Comparison of ENCODE assay signal across 1 cellular context in the genomic region with DNA sequence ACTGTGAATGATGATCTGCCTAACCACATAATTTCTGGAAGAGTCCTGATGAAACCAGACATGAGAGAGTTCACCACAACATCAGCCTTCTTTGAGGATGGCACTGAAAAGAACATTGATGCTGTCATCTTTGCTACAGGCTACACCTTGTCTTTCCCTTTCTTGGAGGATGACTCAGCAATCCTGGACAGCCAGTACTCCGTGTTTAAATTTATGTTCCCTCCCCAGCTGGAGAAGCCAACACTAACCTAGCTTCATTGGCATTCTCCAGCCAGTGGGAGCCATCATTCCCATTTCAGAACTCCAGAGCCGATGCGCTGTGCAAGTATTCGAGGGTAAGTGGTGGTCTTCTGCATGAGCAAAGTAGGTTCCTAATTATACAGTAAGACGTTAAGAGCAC.
TF ChIP-seq lines count a peak whose summit lies in the region.

No MANE protein-coding gene starts in this region.

TF ChIP-seq in K562, 482 proteins besides CTCF, POLR2A, EP300 and RAD21 (continues in another document):
- TF ChIP-seq RCOR1 (IDR thresholded peaks at IDR 0.05; ENCODE audit: borderline replicate concordance in 1 of 2, low read depth in 2 of 2, low read length in 2 of 2) (peak in 1 of 2 experiments; percentile 39; a peak in 2 of 4 replicates), SMARCA4 (IDR thresholded peaks at IDR 0.05) (peak; percentile 84), HOXB6 (CRISPR knock-in tag; IDR thresholded peaks at IDR 0.05; ENCODE audit: borderline replicate concordance) (no peak), DACH1 (IDR thresholded peaks at IDR 0.05; ENCODE audit: partially characterized antibody) (peak; percentile 23), XRCC3 (IDR thresholded peaks at IDR 0.05) (no peak), XRCC4 (IDR thresholded peaks at IDR 0.05; ENCODE audit: extremely low read depth, insufficient read depth, insufficient read length) (no peak), JUNB (CRISPR knock-in tag; conservative IDR thresholded peaks at IDR 0.05) (peak; percentile 53; the same call in 1 of the 2 replicates), NCOA2 (IDR thresholded peaks at IDR 0.05; ENCODE audit: partially characterized antibody in 2 of 2) (no peak), NFE2L1 (tag; IDR thresholded peaks at IDR 0.05; ENCODE audit: borderline replicate concordance, low read depth) (peak; percentile 98), KAT7 (CRISPR knock-in tag; IDR thresholded peaks at IDR 0.05; ENCODE audit: borderline replicate concordance) (no peak), TCF7 (IDR thresholded peaks at IDR 0.05; ENCODE audit: borderline replicate concordance) (no peak), RFX7 (CRISPR knock-in tag; IDR thresholded peaks at IDR 0.05) (no peak), CXXC5 (CRISPR knock-in tag; IDR thresholded peaks at IDR 0.05) (peak; percentile 27; the same call in 1 of the 2 replicates), KLF10 (CRISPR knock-in tag; IDR thresholded peaks at IDR 0.05) (no peak), CLOCK (CRISPR knock-in tag; IDR thresholded peaks at IDR 0.05; ENCODE audit: borderline replicate concordance) (no peak), MYC (IDR thresholded peaks at IDR 0.05; ENCODE audit: low read depth, low read length) (0 out of 2 replicates have a peak, but pooled peaks have one; percentile 20), MYC (CRISPR knock-in tag; IDR thresholded peaks at IDR 0.05; ENCODE audit: borderline replicate concordance, low read depth) (no peak), ZNF263 (CRISPR knock-in tag; IDR thresholded peaks at IDR 0.05; ENCODE audit: borderline replicate concordance) (no peak), MAFK (IDR thresholded peaks at IDR 0.05; ENCODE audit: low read length) (peak; percentile 98), GATAD2A (IDR thresholded peaks at IDR 0.05) (0 out of 2 replicates have a peak, but pooled peaks have one; percentile 29), ZNF57 (CRISPR knock-in tag; IDR thresholded peaks at IDR 0.05) (no peak), HDAC1 (IDR thresholded peaks at IDR 0.05) (peak in 1 of 2 experiments; percentile 52; a peak in 1 of 4 replicates), ZNF253 (CRISPR knock-in tag; conservative IDR thresholded peaks at IDR 0.05) (no peak), BRD9 (IDR thresholded peaks at IDR 0.05; ENCODE audit: low read depth, partially characterized antibody) (no peak), PKNOX1 (IDR thresholded peaks at IDR 0.05) (peak; percentile 74), ZFPM2 (CRISPR knock-in tag; IDR thresholded peaks at IDR 0.05) (no peak), GABPB1 (CRISPR knock-in tag; IDR thresholded peaks at IDR 0.05) (no peak), RBM17 (IDR thresholded peaks at IDR 0.05; ENCODE audit: borderline replicate concordance, low read depth, low read length) (no peak), ZNF316 (IDR thresholded peaks at IDR 0.05) (peak; percentile 99), ZEB2 (IDR thresholded peaks at IDR 0.05) (0 out of 2 replicates have a peak, but pooled peaks have one; percentile 45), TRIM24 (IDR thresholded peaks at IDR 0.05) (peak; percentile 27 to 37; a peak in 1 of 4 replicates), ZNF507 (tag; conservative IDR thresholded peaks at IDR 0.05) (no peak), SMARCE1 (IDR thresholded peaks at IDR 0.05) (peak; percentile 38; the same call in 1 of the 2 replicates), HDAC2 (IDR thresholded peaks at IDR 0.05) (peak; percentile 21; the same call in 1 of the 2 replicates), NFIC (IDR thresholded peaks at IDR 0.05) (0 out of 2 replicates have a peak, but pooled peaks have one; percentile 17), RUNX1 (IDR thresholded peaks at IDR 0.05; ENCODE audit: low read depth) (no peak), SRF (CRISPR knock-in tag; IDR thresholded peaks at IDR 0.05) (peak in 1 of 2 experiments; percentile 24; a peak in 1 of 4 replicates), C11orf30 (IDR thresholded peaks at IDR 0.05; ENCODE audit: low read depth) (peak; percentile 98), HDAC3 (IDR thresholded peaks at IDR 0.05; ENCODE audit: borderline replicate concordance, partially characterized antibody) (no peak), SMARCC2 (IDR thresholded peaks at IDR 0.05; ENCODE audit: low read depth) (0 out of 2 replicates have a peak, but pooled peaks have one; percentile 28), NFE2 (IDR thresholded peaks at IDR 0.05; ENCODE audit: low read depth) (peak; percentile 98), ARID1B (IDR thresholded peaks at IDR 0.05) (peak; percentile 70), MAFG (tag; conservative IDR thresholded peaks at IDR 0.05) (peak; percentile 99), KDM1A (IDR thresholded peaks at IDR 0.05) (peak in 1 of 2 experiments; percentile 47; a peak in 1 of 4 replicates), CBFA2T3 (IDR thresholded peaks at IDR 0.05) (peak; percentile 45; the same call in 1 of the 2 replicates), PATZ1 (CRISPR knock-in tag; IDR thresholded peaks at IDR 0.05; ENCODE audit: borderline replicate concordance) (no peak), CHAMP1 (IDR thresholded peaks at IDR 0.05) (peak; percentile 80), CTBP1 (IDR thresholded peaks at IDR 0.05; ENCODE audit: borderline replicate concordance) (peak; percentile 72)
- TF ChIP-seq, protein P1, sequence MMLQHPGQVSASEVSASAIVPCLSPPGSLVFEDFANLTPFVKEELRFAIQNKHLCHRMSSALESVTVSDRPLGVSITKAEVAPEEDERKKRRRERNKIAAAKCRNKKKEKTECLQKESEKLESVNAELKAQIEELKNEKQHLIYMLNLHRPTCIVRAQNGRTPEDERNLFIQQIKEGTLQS (IDR thresholded peaks at IDR 0.05), result peak; percentile 77
- TF ChIP-seq, protein P1 (CRISPR knock-in tag; conservative IDR thresholded peaks at IDR 0.05), result no peak
- TF ChIP-seq, protein P2, sequence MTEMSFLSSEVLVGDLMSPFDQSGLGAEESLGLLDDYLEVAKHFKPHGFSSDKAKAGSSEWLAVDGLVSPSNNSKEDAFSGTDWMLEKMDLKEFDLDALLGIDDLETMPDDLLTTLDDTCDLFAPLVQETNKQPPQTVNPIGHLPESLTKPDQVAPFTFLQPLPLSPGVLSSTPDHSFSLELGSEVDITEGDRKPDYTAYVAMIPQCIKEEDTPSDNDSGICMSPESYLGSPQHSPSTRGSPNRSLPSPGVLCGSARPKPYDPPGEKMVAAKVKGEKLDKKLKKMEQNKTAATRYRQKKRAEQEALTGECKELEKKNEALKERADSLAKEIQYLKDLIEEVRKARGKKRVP (CRISPR knock-in tag; IDR thresholded peaks at IDR 0.05), result no peak
- TF ChIP-seq, protein P3, sequence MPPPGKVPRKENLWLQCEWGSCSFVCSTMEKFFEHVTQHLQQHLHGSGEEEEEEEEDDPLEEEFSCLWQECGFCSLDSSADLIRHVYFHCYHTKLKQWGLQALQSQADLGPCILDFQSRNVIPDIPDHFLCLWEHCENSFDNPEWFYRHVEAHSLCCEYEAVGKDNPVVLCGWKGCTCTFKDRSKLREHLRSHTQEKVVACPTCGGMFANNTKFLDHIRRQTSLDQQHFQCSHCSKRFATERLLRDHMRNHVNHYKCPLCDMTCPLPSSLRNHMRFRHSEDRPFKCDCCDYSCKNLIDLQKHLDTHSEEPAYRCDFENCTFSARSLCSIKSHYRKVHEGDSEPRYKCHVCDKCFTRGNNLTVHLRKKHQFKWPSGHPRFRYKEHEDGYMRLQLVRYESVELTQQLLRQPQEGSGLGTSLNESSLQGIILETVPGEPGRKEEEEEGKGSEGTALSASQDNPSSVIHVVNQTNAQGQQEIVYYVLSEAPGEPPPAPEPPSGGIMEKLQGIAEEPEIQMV (tag; conservative IDR thresholded peaks at IDR 0.05; ENCODE audit: low read depth), result 0 out of 2 replicates have a peak, but pooled peaks have one; percentile 38
- TF ChIP-seq, protein P4, sequence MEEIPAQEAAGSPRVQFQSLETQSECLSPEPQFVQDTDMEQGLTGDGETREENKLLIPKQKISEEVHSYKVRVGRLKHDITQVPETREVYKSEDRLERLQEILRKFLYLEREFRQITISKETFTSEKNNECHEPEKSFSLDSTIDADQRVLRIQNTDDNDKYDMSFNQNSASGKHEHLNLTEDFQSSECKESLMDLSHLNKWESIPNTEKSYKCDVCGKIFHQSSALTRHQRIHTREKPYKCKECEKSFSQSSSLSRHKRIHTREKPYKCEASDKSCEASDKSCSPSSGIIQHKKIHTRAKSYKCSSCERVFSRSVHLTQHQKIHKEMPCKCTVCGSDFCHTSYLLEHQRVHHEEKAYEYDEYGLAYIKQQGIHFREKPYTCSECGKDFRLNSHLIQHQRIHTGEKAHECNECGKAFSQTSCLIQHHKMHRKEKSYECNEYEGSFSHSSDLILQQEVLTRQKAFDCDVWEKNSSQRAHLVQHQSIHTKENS (CRISPR knock-in tag; IDR thresholded peaks at IDR 0.05), result no peak
- TF ChIP-seq, protein P5, sequence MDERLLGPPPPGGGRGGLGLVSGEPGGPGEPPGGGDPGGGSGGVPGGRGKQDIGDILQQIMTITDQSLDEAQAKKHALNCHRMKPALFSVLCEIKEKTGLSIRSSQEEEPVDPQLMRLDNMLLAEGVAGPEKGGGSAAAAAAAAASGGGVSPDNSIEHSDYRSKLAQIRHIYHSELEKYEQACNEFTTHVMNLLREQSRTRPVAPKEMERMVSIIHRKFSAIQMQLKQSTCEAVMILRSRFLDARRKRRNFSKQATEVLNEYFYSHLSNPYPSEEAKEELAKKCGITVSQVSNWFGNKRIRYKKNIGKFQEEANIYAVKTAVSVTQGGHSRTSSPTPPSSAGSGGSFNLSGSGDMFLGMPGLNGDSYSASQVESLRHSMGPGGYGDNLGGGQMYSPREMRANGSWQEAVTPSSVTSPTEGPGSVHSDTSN (CRISPR knock-in tag; IDR thresholded peaks at IDR 0.05; ENCODE audit: low read depth), result no peak
- TF ChIP-seq, protein P5 (tag; conservative IDR thresholded peaks at IDR 0.05; ENCODE audit: low read depth), result peak; percentile 89
